8 cellular contexts compared by ENCODE assay signal in the genomic region with DNA sequence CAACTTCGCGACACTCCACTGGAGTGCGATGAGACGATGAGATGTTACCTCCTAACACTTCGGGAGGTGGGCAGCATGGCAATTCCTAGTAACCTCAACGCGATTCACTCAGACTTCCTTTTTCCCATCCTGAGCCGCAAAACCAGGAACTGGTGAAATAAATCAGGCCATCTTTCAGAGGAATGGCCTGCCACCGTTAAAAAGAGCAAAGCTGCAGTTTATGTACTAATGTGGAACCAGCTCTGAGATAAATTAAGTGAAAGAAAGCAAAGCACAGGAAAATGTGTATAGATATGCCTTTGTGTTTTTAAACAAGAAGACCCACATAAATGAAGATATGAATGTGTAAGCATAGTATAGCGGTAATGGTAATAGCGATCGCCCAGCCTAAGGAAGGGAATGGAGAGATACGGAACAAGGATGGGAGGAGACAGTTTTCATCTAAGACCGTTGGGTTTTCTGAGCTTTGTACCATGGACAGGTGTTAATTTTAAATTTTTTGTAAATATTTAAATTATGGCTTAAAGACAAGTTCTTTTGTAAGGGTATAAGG. TPM values are rescaled to one million over a fixed set of nuclear protein-coding genes. Genes with fewer than 3 reads are reported as not detected.
DNase-seq lines count a peak whose midpoint lies in the region; ATAC-seq, FAIRE-seq and TF ChIP-seq lines count a peak whose summit lies in the region.

No MANE protein-coding gene starts in this region.

- H3K4me3 ChIP-seq in Loucy (ENCODE audit: low read length, poor library complexity, severe bottlenecking) (peak overlapping the region; percentile 84), HepG2 (replicated peaks in 1 of 3; ENCODE audit: insufficient read depth in 1 of 3, low read depth in 2 of 3, low read length in 3 of 3) (peak overlapping the region; percentile 67 to 88 (median 69)), thoracic aorta (peak overlapping the region; percentile 75)

- in situ Hi-C loops in HepG2 (cut with HindIII; ENCODE audit: extremely low pct_ligation_motif_present, low pct_unique_long_range_greater_than_20kb), result no loop called here

- peaks cover 24% of the 10 kb centered on the region for H3K79me2 ChIP-seq in Loucy (ENCODE audit: insufficient read depth, low read length)
- H3K79me2 ChIP-seq in HepG2 (ENCODE audit: insufficient read depth, low read length), result no peaks in the 10 kb centered on the region

- H3K4me2 ChIP-seq in Loucy (ENCODE audit: low read depth, low read length, poor library complexity, severe bottlenecking), result peak overlapping the region; percentile 88
- peak overlapping the region; percentile 90 for H3K4me2 ChIP-seq in HepG2 (ENCODE audit: low read depth, low read length)

- peak; percentile 63; the same call in 1 of the 3 replicates for ATAC-seq in HepG2
- ATAC-seq in thoracic aorta (ENCODE audit: insufficient number of reproducible peaks, low FRiP score, low read depth), result no peak
- ATAC-seq in HG02981 (IDR thresholded peaks at IDR 0.05; ENCODE audit: unreplicated experiment), result no peak
- no peak for ATAC-seq in HG03521 (IDR thresholded peaks at IDR 0.05; ENCODE audit: unreplicated experiment)
- no peak for ATAC-seq in HG03571 (IDR thresholded peaks at IDR 0.05; ENCODE audit: unreplicated experiment)

- 31% methylated on average over 10 of the region's 14 CpGs for WGBS in HepG2 (ENCODE audit: low lambda C conversion rate)

- TSS peak; percentile 85 for BruUV-seq in HepG2 (replicated peaks; lab: Mats Ljungman, UMichigan)

- TF ChIP-seq POLR2A in HepG2 (IDR thresholded peaks at IDR 0.05; ENCODE audit: insufficient read depth in 1 of 2, low read depth in 2 of 2, low read length in 2 of 2), result no peak

- H3K36me3 ChIP-seq in Loucy (ENCODE audit: insufficient read depth, low read length) (no peaks in the 10 kb centered on the region), HepG2 (replicated peaks in 1 of 2; ENCODE audit: control insufficient read depth in 1 of 2, insufficient read depth in 2 of 2, low read length in 2 of 2) (no peaks in the 10 kb centered on the region), thoracic aorta (no peaks in the 10 kb centered on the region)

- no peaks in the 10 kb centered on the region for H3K27me3 ChIP-seq in Loucy (ENCODE audit: insufficient read depth, low read length, poor library complexity, severe bottlenecking)
- H3K27me3 ChIP-seq in HepG2 (ENCODE audit: control insufficient read depth in 1 of 2, insufficient read depth in 2 of 2, low read length in 2 of 2), result no peaks in the 10 kb centered on the region
- no peaks in the 10 kb centered on the region for H3K27me3 ChIP-seq in thoracic aorta (replicated peaks; ENCODE audit: insufficient read depth)

- no peaks in the 10 kb centered on the region for H3K9me2 ChIP-seq in Loucy (replicated peaks; ENCODE audit: low read depth, low read length)

- H2AFZ ChIP-seq in Loucy (ENCODE audit: low read length) (peak overlapping the region; percentile 56), HepG2 (ENCODE audit: low read length) (no peak overlapping the region)

- H4K20me1 ChIP-seq in Loucy (ENCODE audit: insufficient read depth, low read length, poor library complexity, severe bottlenecking), result no peaks in the 10 kb centered on the region
- H4K20me1 ChIP-seq in HepG2 (ENCODE audit: insufficient read depth, low read length), result no peaks in the 10 kb centered on the region

- H3K9me3 ChIP-seq in Loucy (ENCODE audit: insufficient read depth, low read depth, low read length) (no peaks in the 10 kb centered on the region), HepG2 (ENCODE audit: low read length) (no peaks in the 10 kb centered on the region), thoracic aorta (no peaks in the 10 kb centered on the region)

- TF ChIP-seq EP300 in HepG2 (IDR thresholded peaks at IDR 0.05; ENCODE audit: low read depth in 2 of 2, low read length in 2 of 2) (no peak), HepG2 (CRISPR knock-in tag; IDR thresholded peaks at IDR 0.05; ENCODE audit: borderline replicate concordance) (no peak)

- peak overlapping the region; percentile 93 for H3K27ac ChIP-seq in HepG2 (ENCODE audit: extremely low read length, insufficient read depth, low read length)
- peak overlapping the region; percentile 85 to 87 for H3K27ac ChIP-seq in thoracic aorta

- TF ChIP-seq RAD21 in HepG2 (CRISPR knock-in tag; IDR thresholded peaks at IDR 0.05), result no peak

- FAIRE-seq in HepG2 (lab: Jason Lieb, UNC), result no peak

- peak; percentile 69 for DNase-seq in DMS153 (lab: John Stamatoyannopoulos, UW)
- DNase-seq in amniotic epithelial cell (ENCODE audit: low read depth), result peak; percentile 47
- DNase-seq in HepG2 (ENCODE audit: low spot score), result no peak
- DNase-seq in thoracic aorta (ENCODE audit: low spot score), result no peak

- H3K9ac ChIP-seq in Loucy (ENCODE audit: low read depth, low read length, poor library complexity, severe bottlenecking), result peak overlapping the region; percentile 94
- H3K9ac ChIP-seq in HepG2 (ENCODE audit: insufficient read depth, low read depth, low read length), result peak overlapping the region; percentile 90

- intact Hi-C loops in HepG2 (cut with micrococcal nuclease; ENCODE audit: unreplicated experiment), result loop anchor here (2.0 to 5.0 kb wide), 3 partner anchors 31 to 271 kb away; a partner anchor contains a TSS

- H3F3A ChIP-seq in Loucy (ENCODE audit: low read depth), result peaks cover 16% of the 10 kb centered on the region

- CTCF ChIA-PET in HepG2 (lab: Yijun Ruan, JAX; ENCODE audit: low intra/inter-chr PET ratio, low total read pairs), result interaction anchor here (1.6 kb wide), 1 partner anchor 114 kb away, joined by 9 read pairs; no protein-coding TSS in a partner anchor

- TF ChIP-seq CTCF in Loucy (conservative IDR thresholded peaks at IDR 0.05; ENCODE audit: low read length) (no peak), HepG2 (CRISPR knock-in tag; IDR thresholded peaks at IDR 0.05) (no peak), thoracic aorta (IDR thresholded peaks at IDR 0.05) (no peak)

- POLR2A ChIA-PET in HepG2 (lab: Yijun Ruan, JAX), result interaction anchor here (0.9 to 2.6 kb wide), 10 partner anchors 10 to 113 kb away, joined by 3 to 25 read pairs (median 9); a partner anchor contains a TSS

- H3K4me1 ChIP-seq in Loucy (ENCODE audit: insufficient read depth, low read length, poor library complexity, severe bottlenecking) (peaks cover 47% of the 10 kb centered on the region), HepG2 (ENCODE audit: insufficient read depth, low read length) (peaks cover 21% of the 10 kb centered on the region), thoracic aorta (ENCODE audit: control insufficient read depth in 1 of 2, low read depth in 2 of 2) (peaks cover 0 to 5% of the 10 kb centered on the region in 2 donors)

TF ChIP-seq in HepG2, 621 proteins besides CTCF, POLR2A, EP300 and RAD21 (continues in another document):
- 0 out of 2 replicates have a peak, but pooled peaks have one; percentile 2 for TF ChIP-seq ZSCAN31 (CRISPR knock-in tag; IDR thresholded peaks at IDR 0.05; ENCODE audit: low read depth)

RNA-seq across cellular contexts. Expression of a gene that starts 30.7 kb away (rescaled TPM):
- 158 and 342 TPM in 2 replicates for total RNA-seq in HepG2 (2016; rRNA removed; fragmentation: Illumina TruSeq; extraction: Trizol)
- 95.2 and 99.3 TPM in 2 replicates for total RNA-seq in HepG2 (2016; cell fraction: cytosol; rRNA removed; fragmentation: Illumina TruSeq; extraction: Trizol; ENCODE audit: low read depth)
- 156 and 336 TPM in 2 replicates for total RNA-seq in HepG2 (2016; cell fraction: insoluble cytoplasmic fraction; rRNA removed; fragmentation: Illumina TruSeq; extraction: Trizol)
- 158 and 173 TPM in 2 replicates for total RNA-seq in HepG2 (2016; cell fraction: membrane; rRNA removed; fragmentation: Illumina TruSeq; extraction: Trizol)
- total RNA-seq in HepG2 (2016; cell fraction: nucleus; rRNA removed; fragmentation: Illumina TruSeq; extraction: Trizol), result 246 and 283 TPM in 2 replicates
- polyA plus RNA-seq in HepG2 (2011; rRNA removed), result 243 and 290 TPM in 2 replicates
- polyA plus RNA-seq in HepG2 (2011; cell fraction: cytosol; rRNA removed), result 241 and 251 TPM in 2 replicates
- 102 and 103 TPM in 2 replicates for polyA plus RNA-seq in HepG2 (2011; cell fraction: nucleus; rRNA removed)
- 136 and 184 TPM in 2 replicates for polyA plus RNA-seq in HepG2 (2012)
- 84.9 and 88.7 TPM in 2 replicates for polyA plus RNA-seq in HepG2 (2016; cell fraction: cytosol; fragmentation: Illumina TruSeq; extraction: Trizol; ENCODE audit: low read depth)
- 124 and 131 TPM in 2 replicates for polyA plus RNA-seq in HepG2 (2016; cell fraction: insoluble cytoplasmic fraction; fragmentation: Illumina TruSeq; extraction: Trizol; ENCODE audit: low read depth)
- 106 and 122 TPM in 2 replicates for polyA plus RNA-seq in HepG2 (2016; cell fraction: membrane; fragmentation: Illumina TruSeq; extraction: Trizol; ENCODE audit: low read depth)
- polyA plus RNA-seq in HepG2 (2016; cell fraction: nucleus; fragmentation: Illumina TruSeq; extraction: Trizol; ENCODE audit: insufficient read depth, low read depth), result 289 and 294 TPM in 2 replicates
- 467 and 766 TPM in 2 replicates for polyA minus RNA-seq in HepG2 (2011; rRNA and poly(A)+ RNA removed; ENCODE audit: low replicate concordance)
- 220 and 227 TPM in 2 replicates for polyA minus RNA-seq in HepG2 (2011; cell fraction: cytosol; rRNA and poly(A)+ RNA removed)
- polyA minus RNA-seq in HepG2 (2011; cell fraction: nucleus; rRNA and poly(A)+ RNA removed), result 116 and 127 TPM in 2 replicates
- total RNA-seq in thoracic aorta, result 100 to 1,000 TPM; 202 to 227 TPM

RNA-seq across cellular contexts. Expression of a gene that starts 44.6 kb away (rescaled TPM):
- total RNA-seq in HepG2 (2016; rRNA removed; fragmentation: Illumina TruSeq; extraction: Trizol) (26.5 and 49.0 TPM in 2 replicates), thoracic aorta (100 to 1,000 TPM in 1 of 2 donors, 10 to 100 TPM in 1; 73.1 to 108 TPM)
- total RNA-seq in HepG2 (2016; cell fraction: cytosol; rRNA removed; fragmentation: Illumina TruSeq; extraction: Trizol; ENCODE audit: low read depth), result 38.7 and 41.1 TPM in 2 replicates
- total RNA-seq in HepG2 (2016; cell fraction: insoluble cytoplasmic fraction; rRNA removed; fragmentation: Illumina TruSeq; extraction: Trizol), result 28.3 and 46.8 TPM in 2 replicates
- 17.9 and 21.7 TPM in 2 replicates for total RNA-seq in HepG2 (2016; cell fraction: membrane; rRNA removed; fragmentation: Illumina TruSeq; extraction: Trizol)
- 23.4 and 24.9 TPM in 2 replicates for total RNA-seq in HepG2 (2016; cell fraction: nucleus; rRNA removed; fragmentation: Illumina TruSeq; extraction: Trizol)
- polyA plus RNA-seq in HepG2 (2011; rRNA removed), result 151 and 182 TPM in 2 replicates
- polyA plus RNA-seq in HepG2 (2011; cell fraction: cytosol; rRNA removed), result 150 and 192 TPM in 2 replicates
- polyA plus RNA-seq in HepG2 (2011; cell fraction: nucleus; rRNA removed), result 22.3 and 35.1 TPM in 2 replicates
- polyA plus RNA-seq in HepG2 (2012), result 113 and 143 TPM in 2 replicates
- 9.2 and 10.5 TPM in 2 replicates for polyA plus RNA-seq in HepG2 (2016; cell fraction: cytosol; fragmentation: Illumina TruSeq; extraction: Trizol; ENCODE audit: low read depth)
- polyA plus RNA-seq in HepG2 (2016; cell fraction: insoluble cytoplasmic fraction; fragmentation: Illumina TruSeq; extraction: Trizol; ENCODE audit: low read depth), result 212 and 261 TPM in 2 replicates
- 28.1 and 31.8 TPM in 2 replicates for polyA plus RNA-seq in HepG2 (2016; cell fraction: membrane; fragmentation: Illumina TruSeq; extraction: Trizol; ENCODE audit: low read depth)
- polyA plus RNA-seq in HepG2 (2016; cell fraction: nucleus; fragmentation: Illumina TruSeq; extraction: Trizol; ENCODE audit: insufficient read depth, low read depth), result 82.8 and 96.0 TPM in 2 replicates
- 149 and 160 TPM in 2 replicates for polyA minus RNA-seq in HepG2 (2011; rRNA and poly(A)+ RNA removed; ENCODE audit: low replicate concordance)
- polyA minus RNA-seq in HepG2 (2011; cell fraction: cytosol; rRNA and poly(A)+ RNA removed), result 58.7 and 72.0 TPM in 2 replicates
- 34.9 and 44.1 TPM in 2 replicates for polyA minus RNA-seq in HepG2 (2011; cell fraction: nucleus; rRNA and poly(A)+ RNA removed)

Comparison
In these comparisons a context has a peak if more than half of its experiments do, and no peak if none do; other contexts are left out.
1. DNase-seq: peak in DMS153 (single experiment) and amniotic epithelial cell (single experiment); none in HepG2 (single experiment) and thoracic aorta (single experiment).
2. Peak in every context shown above with its lines, with median percentiles within 50 percentile points of each other: H3K4me3 ChIP-seq.